Comparison of ENCODE assay signal across 16 cellular contexts in the genomic region with DNA sequence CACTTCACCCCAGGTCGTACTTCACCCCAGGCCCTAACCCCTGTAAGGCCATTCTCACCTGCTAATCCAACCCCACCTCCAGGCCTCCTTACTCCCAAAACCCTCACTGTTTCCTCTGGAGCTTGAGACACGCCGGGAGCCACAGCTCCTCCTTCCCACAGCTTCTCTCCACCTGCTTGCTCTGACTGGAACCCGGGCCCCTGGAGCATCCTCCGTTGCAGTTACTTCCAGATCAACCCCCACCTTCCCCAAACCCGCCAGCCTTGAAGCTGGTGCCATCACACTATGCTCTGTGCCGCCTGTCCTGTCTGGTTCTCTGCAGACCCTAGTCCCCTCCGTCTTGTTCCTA.
"Had no signal": no experiment of that assay in that cellular context is flagged by ENCODE, and none has a peak within 500 bp of the region (broad histone marks: within the 10 kb centered on the region; RNA-seq: fewer than 3 reads in every experiment).

No MANE protein-coding gene starts in this region.

- H3K9me3 ChIP-seq: SJSA1 had no signal

- H3K27ac ChIP-seq: epithelial cell of prostate, SJSA1, VCaP had no signal

- FAIRE-seq: astrocyte, colon had no signal

- H3K36me3 ChIP-seq: SJSA1 had no signal

- DNase-seq: activated naive CD4-positive, alpha-beta T cell treated with Interleukin-2 at 50 U/mL for 16 hours; activated naive CD8-positive, alpha-beta T cell treated with anti-CD3 and anti-CD28 coated beads, Interleukin-2, amount 50 U/mL, for 24 hours; effector CD4-positive, alpha-beta T cell; left ventricle myocardium superior; mesenchymal stem cell; right cardiac atrium; substantia nigra; T1000 had no signal

- H3K36me3 Mint-ChIP-seq: stimulated activated memory B cell treated with anti-CD40 and anti-IgM and Interleukin-4, amounts not matched to agents 10 μg/mL and 1 μg/mL and 100 μg/mL, for 72 hours; type B pancreatic cell had no signal

- H3K4me3 Mint-ChIP-seq: activated naive CD8-positive, alpha-beta T cell treated with anti-CD3 and anti-CD28 coated beads, Interleukin-2, amount 50 U/mL, for 24 hours; stimulated activated memory B cell treated with anti-CD40 and anti-IgM and Interleukin-4, amounts not matched to agents 10 μg/mL and 1 μg/mL and 100 μg/mL, for 72 hours; type B pancreatic cell had no signal

- ATAC-seq: activated naive CD8-positive, alpha-beta T cell treated with anti-CD3 and anti-CD28 coated beads, Interleukin-2, amount 50 U/mL, for 24 hours; left ventricle myocardium superior; right cardiac atrium; stimulated activated memory B cell treated with anti-CD40 and anti-IgM and Interleukin-4, amounts not matched to agents 10 μg/mL and 1 μg/mL and 100 μg/mL, for 72 hours had no signal

- H3K4me2 ChIP-seq: smooth muscle cell had no signal

- H3K9me3 Mint-ChIP-seq: type B pancreatic cell had no signal

- H3K27me3 Mint-ChIP-seq: activated naive CD8-positive, alpha-beta T cell treated with anti-CD3 and anti-CD28 coated beads, Interleukin-2, amount 50 U/mL, for 24 hours; stimulated activated memory B cell treated with anti-CD40 and anti-IgM and Interleukin-4, amounts not matched to agents 10 μg/mL and 1 μg/mL and 100 μg/mL, for 72 hours had no signal

- H3K4me3 ChIP-seq: SJSA1, smooth muscle cell had no signal

- H3K27me3 ChIP-seq: SJSA1 had no signal

- H3K27ac Mint-ChIP-seq: activated naive CD8-positive, alpha-beta T cell treated with anti-CD3 and anti-CD28 coated beads, Interleukin-2, amount 50 U/mL, for 24 hours; stimulated activated memory B cell treated with anti-CD40 and anti-IgM and Interleukin-4, amounts not matched to agents 10 μg/mL and 1 μg/mL and 100 μg/mL, for 72 hours; type B pancreatic cell had no signal
